ENCODE assay signal across 20 cellular contexts in the genomic region with DNA sequence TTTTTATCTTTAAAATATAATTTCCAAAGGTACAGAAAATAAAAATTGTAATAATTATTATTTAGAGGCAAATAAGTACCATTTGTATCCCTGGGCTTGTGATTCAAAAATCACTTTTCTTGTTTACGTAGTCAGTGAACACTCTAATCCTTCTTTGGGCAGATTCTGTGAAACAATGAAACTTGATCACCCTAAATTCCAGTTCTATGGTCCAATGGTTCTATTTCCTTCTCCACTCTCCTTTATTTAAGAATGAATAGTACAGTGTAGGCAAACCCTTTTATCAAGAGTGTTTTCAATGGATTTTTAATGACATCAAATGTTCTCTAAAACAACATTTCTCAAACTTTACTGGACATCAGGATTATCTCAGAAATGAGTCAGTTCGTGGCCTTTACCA.
DNase-seq lines count a peak whose midpoint lies in the region; ATAC-seq and TF ChIP-seq lines count a peak whose summit lies in the region.
"Had no signal": no experiment of that assay in that cellular context is flagged by ENCODE, and none has a peak within 500 bp of the region (broad histone marks: within the 10 kb centered on the region; RNA-seq: fewer than 3 reads in every experiment).

No MANE protein-coding gene starts in this region.

- no peak overlapping the region for H3K27ac ChIP-seq in OCI-LY3 (ENCODE audit: low read length)
- H3K27ac ChIP-seq in spleen, result no peak overlapping the region

- no peaks in the 10 kb centered on the region for H4K20me1 ChIP-seq in OCI-LY3 (ENCODE audit: insufficient read depth, low read length)

- no peaks in the 10 kb centered on the region for H3K36me3 ChIP-seq in OCI-LY3 (replicated peaks; ENCODE audit: low read depth, low read length)
- no peaks in the 10 kb centered on the region for H3K36me3 ChIP-seq in spleen

- H3K4me2 ChIP-seq in OCI-LY3 (ENCODE audit: low read length), result no peak overlapping the region

- intact Hi-C loops in spleen (cut with DNase I; ENCODE audit: low total_unique reads), result no loop called here

- DNase-seq in NCI-H1105 treated with DMSO at 0.1 percent for 48 hours (lab: John Stamatoyannopoulos, UW) (peak; percentile 58), NCI-H1105 (lab: John Stamatoyannopoulos, UW) (no peak), iris pigment epithelial cell (ENCODE audit: low read depth) (peak; percentile 2), stromal cell of bone marrow (ENCODE audit: low read depth) (peak; percentile 0), spleen (no peak), NCI-H187 (lab: John Stamatoyannopoulos, UW) (no peak)
- DNase-seq: 8988T, DMS 273 treated with DMSO at 0.1 percent for 48 hours, DND-41, HFFc6, KG1, MV-4-11, NCI-H1436 treated with DMSO at 0.1 percent for 48 hours, NCI-H2081, NCI-H774, RPMI8226, SIG-M5 had no signal

- H3K79me2 ChIP-seq in OCI-LY3 (ENCODE audit: low read length), result no peaks in the 10 kb centered on the region

- H3K4me1 ChIP-seq in OCI-LY3 (ENCODE audit: low read length), result peaks cover 6% of the 10 kb centered on the region
- H3K4me1 ChIP-seq in spleen, result no peaks in the 10 kb centered on the region

- no peak overlapping the region for H3K4me3 ChIP-seq in OCI-LY3 (ENCODE audit: low read length)
- H3K4me3 ChIP-seq in spleen, result no peak overlapping the region

- TF ChIP-seq CTCF in OCI-LY3 (IDR thresholded peaks at IDR 0.05; ENCODE audit: low read depth, low read length) (no peak), spleen (IDR thresholded peaks at IDR 0.05 in 8 of 11, conservative IDR thresholded peaks at IDR 0.05 in 3 of 11) (no peak)

- TF ChIP-seq POLR2A in spleen (IDR thresholded peaks at IDR 0.05), result no peak

- H2AFZ ChIP-seq in OCI-LY3 (ENCODE audit: low read depth, low read length), result peak overlapping the region; percentile 38; the same call in 1 of the 2 replicates

- WGBS in spleen, 5 donors, result 60 to 75% (median 66%) methylated on average over 2 of the region's 2 CpGs

- H3K27me3 ChIP-seq in OCI-LY3 (ENCODE audit: low read depth, low read length) (no peaks in the 10 kb centered on the region), spleen (replicated peaks in 1 of 7) (no peaks in the 10 kb centered on the region)

- 0 out of 2 replicates have a peak, but pooled peaks cover 2% of the 10 kb centered on the region for H3K9me3 ChIP-seq in OCI-LY3 (ENCODE audit: insufficient read depth, low read length)
- H3K9me3 ChIP-seq in spleen, result peaks cover 0 to 10% (median 2%) of the 10 kb centered on the region in 8 donors

- ATAC-seq in GM21515 (IDR thresholded peaks at IDR 0.05; ENCODE audit: unreplicated experiment), result no peak
- ATAC-seq: HepG2 had no signal

- no peak overlapping the region for H3K9ac ChIP-seq in OCI-LY3 (ENCODE audit: low read length)

Comparison
In these comparisons a context has a peak if more than half of its experiments do, and no peak if none do; other contexts are left out.
1. DNase-seq: peak in NCI-H1105 treated with DMSO at 0.1 percent for 48 hours (single experiment), iris pigment epithelial cell (single experiment) and stromal cell of bone marrow (single experiment); none in NCI-H1105 (single experiment), spleen (single experiment) and NCI-H187 (0 of 2).